Comparison of ENCODE assay signal across 33 cellular contexts in the genomic region with DNA sequence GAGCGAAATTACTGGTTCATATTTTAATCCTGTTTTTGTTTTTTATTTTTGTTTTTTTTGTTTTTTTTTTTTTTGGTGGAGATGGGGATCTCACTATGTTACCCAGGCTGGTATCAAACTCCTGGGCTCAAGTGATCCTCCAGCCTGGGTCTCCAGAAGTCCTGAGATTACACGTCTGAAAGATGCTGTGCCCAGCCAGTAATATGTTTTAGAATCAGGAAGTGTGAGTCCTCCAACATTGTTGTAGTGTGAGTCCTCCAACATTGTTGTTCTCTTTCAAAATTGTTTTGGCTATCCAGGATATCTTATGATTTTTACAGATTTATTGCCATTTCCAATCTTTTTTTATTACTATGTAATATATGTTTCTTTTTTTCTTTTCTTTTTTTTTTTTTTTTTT.
"Had no signal": no experiment of that assay in that cellular context is flagged by ENCODE, and none has a peak within 500 bp of the region (broad histone marks: within the 10 kb centered on the region; RNA-seq: fewer than 3 reads in every experiment).

No MANE protein-coding gene starts in this region.

- H3K9me3 ChIP-seq: adrenal gland, ascending aorta, body of pancreas, breast epithelium, colonic mucosa had no signal

- H3K4me3 ChIP-seq: adrenal gland, ascending aorta, body of pancreas, breast epithelium, cardiac muscle cell, colonic mucosa had no signal

- H3K4me1 ChIP-seq: ascending aorta, body of pancreas, breast epithelium, colonic mucosa had no signal

- H3K27me3 ChIP-seq: adrenal gland, ascending aorta, body of pancreas, brain microvascular endothelial cell, breast epithelium, cardiac muscle cell, colonic mucosa had no signal

- DNase-seq: activated effector memory CD4-positive, alpha-beta T cell treated with anti-CD3 and anti-CD28 coated beads, Interleukin-2, amount 50 U/mL, for 16 hours; activated effector memory CD4-positive, alpha-beta T cell treated with Interleukin-2 at 50 U/mL for 16 hours; activated gamma-delta T cell; activated gamma-delta T cell treated with Interleukin-2 at 50 U/mL for 16 hours; activated naive CD4-positive, alpha-beta T cell; activated naive CD4-positive, alpha-beta T cell treated with anti-CD3 and anti-CD28 coated beads for 36 hours; activated naive CD4-positive, alpha-beta T cell treated with anti-CD3 and anti-CD28 coated beads, Interleukin-2, amount 10 ng/mL, durations not matched to agents 7 days and 5 days; activated naive CD4-positive, alpha-beta T cell treated with anti-CD3 and anti-CD28 coated beads, Interleukin-2, amount 50 U/mL, for 16 hours; activated naive CD4-positive, alpha-beta T cell treated with Interleukin-2 at 50 U/mL for 16 hours; activated naive CD8-positive, alpha-beta T cell treated with anti-CD3 and anti-CD28 coated beads for 36 hours; activated naive CD8-positive, alpha-beta T cell treated with anti-CD3 and anti-CD28 coated beads, Interleukin-2, amount 10 ng/mL, durations not matched to agents 7 days and 5 days; activated naive CD8-positive, alpha-beta T cell treated with anti-CD3 and anti-CD28 coated beads, Interleukin-2, amount 50 U/mL, for 24 hours; activated T-cell treated with anti-CD3 and anti-CD28 coated beads, Interleukin-2, amount 50 U/mL, for 4 hours; activated T-cell treated with anti-CD3 and anti-CD28 coated beads, Interleukin-2, amount 50 U/mL, for 48 hours; activated T-cell treated with anti-CD3 and anti-CD28 coated beads, Interleukin-2, amount 50 U/mL, for 72 hours; adrenal gland; amniotic stem cell; amygdala; aorta; body of pancreas; brain microvascular endothelial cell; caudate nucleus; central memory CD4-positive, alpha-beta T cell; cerebellar nuclear complex; colonic mucosa had no signal

- H3K36me3 ChIP-seq: adrenal gland, ascending aorta, brain microvascular endothelial cell, breast epithelium, cardiac muscle cell, colonic mucosa had no signal

- ATAC-seq: activated naive CD4-positive, alpha-beta T cell treated with anti-CD3 and anti-CD28 coated beads, Interleukin-2, amount 50 U/mL, for 72 hours; activated naive CD8-positive, alpha-beta T cell treated with anti-CD3 and anti-CD28 coated beads, Interleukin-2, amount 50 U/mL, for 24 hours; activated T-cell treated with anti-CD3 and anti-CD28 coated beads, Interleukin-2, amount 50 U/mL, for 4 hours; activated T-cell treated with anti-CD3 and anti-CD28 coated beads, Interleukin-2, amount 50 U/mL, for 72 hours; activated T-helper 17 cell treated with anti-CD3 and anti-CD28 coated beads, Interleukin-2, amount 50 U/mL, for 72 hours; body of pancreas had no signal

- H3K27ac ChIP-seq: adrenal gland, ascending aorta, body of pancreas, brain microvascular endothelial cell, breast epithelium, cardiac muscle cell, colonic mucosa had no signal

- FAIRE-seq: astrocyte, bronchial epithelial cell, colon had no signal
